ENCODE assay signal across 8 cellular contexts in the genomic region with DNA sequence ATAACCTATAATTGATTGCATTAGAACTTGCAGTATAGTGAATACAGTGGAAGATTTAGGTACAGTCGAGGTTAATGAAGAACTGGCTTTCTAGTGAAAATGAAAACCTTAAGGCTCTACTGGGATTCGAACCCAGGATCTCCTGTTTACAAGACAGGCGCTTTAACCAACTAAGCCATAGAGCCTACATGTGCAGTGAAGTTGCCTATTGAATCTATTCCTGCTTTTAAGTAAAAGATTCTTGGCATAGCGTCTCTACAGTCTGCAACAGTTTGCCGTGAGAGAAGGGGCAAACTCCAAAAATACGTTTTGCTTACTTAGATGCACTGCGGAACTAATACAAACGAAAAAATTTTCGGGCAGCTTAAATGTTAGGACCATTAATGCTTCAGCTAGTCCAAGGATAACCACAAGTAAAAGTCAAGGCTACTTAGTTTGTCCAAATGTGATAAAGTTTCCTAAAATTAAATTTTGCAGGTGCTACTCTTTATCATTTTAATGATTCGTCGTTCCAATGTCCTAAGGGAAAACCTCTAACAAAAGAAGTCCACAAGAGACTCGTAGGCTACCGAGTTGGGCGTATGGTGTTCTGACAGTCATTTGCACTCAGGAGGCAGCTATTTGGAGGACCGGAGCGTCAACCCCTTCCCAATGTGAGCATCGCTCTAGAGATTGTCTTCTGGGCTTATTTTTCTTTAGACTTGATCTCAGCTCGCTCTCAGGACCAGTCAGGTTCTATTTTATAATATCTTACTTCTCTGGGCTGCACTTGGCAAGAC. TPM values are rescaled to one million over a fixed set of nuclear protein-coding genes. Genes with fewer than 3 reads are reported as not detected.
DNase-seq lines count a peak whose midpoint lies in the region; ATAC-seq, FAIRE-seq and TF ChIP-seq lines count a peak whose summit lies in the region.

No MANE protein-coding gene starts in this region.

- SMC1A ChIA-PET in GM12878 (lab: Charles Lee; ENCODE audit: uncharacterized antibody, unreplicated experiment) = no interaction called here

- H3K4me3 ChIP-seq in DOHH2 (ENCODE audit: low read length) = peak overlapping the region; percentile 62
- peak overlapping the region; percentile 48; the same call in 1 of the 2 replicates for H3K4me3 ChIP-seq in GM12878
- peak overlapping the region in 1 of 2 experiments; percentile 82 for H3K4me3 ChIP-seq in mesenchymal stem cell (ENCODE audit: insufficient read depth in 1 of 2, low read depth in 1 of 2, low read length in 2 of 2)

- H4K91ac ChIP-seq in mesenchymal stem cell (ENCODE audit: low read length) = no peak overlapping the region

- H2BK15ac ChIP-seq in mesenchymal stem cell (ENCODE audit: low read depth, poor library complexity, severe bottlenecking) = no peak overlapping the region

- no TSS peak for BruUV-seq in GM12878 (replicated peaks; lab: Mats Ljungman, UMichigan)

- peak overlapping the region; percentile 52 for H2AFZ ChIP-seq in GM12878 (ENCODE audit: control insufficient read depth, low read depth, low read length)
- no peak overlapping the region for H2AFZ ChIP-seq in mesenchymal stem cell (ENCODE audit: low read depth, low read length)

- CTCF ChIA-PET in GM12878 (lab: Yijun Ruan, JAX) = interaction anchor here (1.0 kb wide), 1 partner anchor 482 kb away, joined by 3 read pairs; no protein-coding TSS in a partner anchor

- in situ Hi-C loops in GM12878 (cut with MboI) = no loop called here

- H3K27ac ChIP-seq in DOHH2 (ENCODE audit: low read depth, low read length) (no peak overlapping the region), GM12878 (ENCODE audit: control insufficient read depth, insufficient read depth) (no peak overlapping the region), mesenchymal stem cell (ENCODE audit: low read length, poor library complexity, severe bottlenecking) (no peak overlapping the region)

- no peak overlapping the region for H2BK5ac ChIP-seq in mesenchymal stem cell (ENCODE audit: low read depth, low read length, poor library complexity, severe bottlenecking)

- no peaks in the 10 kb centered on the region for H3K79me1 ChIP-seq in mesenchymal stem cell (replicated peaks; ENCODE audit: low read length, poor library complexity, severe bottlenecking)

- H3K9me3 ChIP-seq in DOHH2 (ENCODE audit: control insufficient read depth, insufficient read depth, low read length) (no peaks in the 10 kb centered on the region), GM12878 (replicated peaks; ENCODE audit: control insufficient read depth, insufficient read depth, low read length) (no peaks in the 10 kb centered on the region), mesenchymal stem cell (ENCODE audit: control insufficient read depth, low read length) (no peaks in the 10 kb centered on the region)

- H3K9me2 ChIP-seq in DOHH2 (replicated peaks; ENCODE audit: control insufficient read depth, low read length) = no peaks in the 10 kb centered on the region

- H2BK12ac ChIP-seq in mesenchymal stem cell (ENCODE audit: low read length in 2 of 2) = no peak overlapping the region

- DNase-seq in HCEC 1CT (peak; percentile 81), NCI-H69 (lab: John Stamatoyannopoulos, UW) (peak; percentile 87), GM12878 (ENCODE audit: low read depth, low spot score) (peak; percentile 76), mesenchymal stem cell (peak; percentile 87), cortex of kidney (lab: John Stamatoyannopoulos, UW) (no peak)

- no peak overlapping the region for H3K14ac ChIP-seq in mesenchymal stem cell (ENCODE audit: low read length in 2 of 2)

- H2AK5ac ChIP-seq in mesenchymal stem cell (ENCODE audit: low read length, severe bottlenecking) = no peak overlapping the region

- RAD21 ChIA-PET in GM12878 (lab: Charles Lee; ENCODE audit: unreplicated experiment) = no interaction called here

- no peak for TF ChIP-seq CTCF in DOHH2 (IDR thresholded peaks at IDR 0.05; ENCODE audit: low read depth, low read length, poor library complexity, severe bottlenecking)
- TF ChIP-seq CTCF in GM12878 (IDR thresholded peaks at IDR 0.05 in 2 of 3, conservative IDR thresholded peaks at IDR 0.05 in 1 of 3; ENCODE audit: control insufficient read depth in 2 of 3, extremely low read depth in 1 of 3, insufficient read depth in 1 of 3, low read depth in 3 of 3, low read length in 3 of 3) = no peak

- ATAC-seq in GM12878 (peak; percentile 87), GM21381 (IDR thresholded peaks at IDR 0.05; ENCODE audit: unreplicated experiment) (no peak), GM18867 (IDR thresholded peaks at IDR 0.05; ENCODE audit: unreplicated experiment) (no peak)

- H2BK120ac ChIP-seq in mesenchymal stem cell (ENCODE audit: low read depth, low read length) = no peak overlapping the region

- FAIRE-seq in GM12878 (lab: Jason Lieb, UNC) = peak; percentile 80

- no peak overlapping the region for H3K18ac ChIP-seq in mesenchymal stem cell (ENCODE audit: low read depth in 1 of 2, low read length in 2 of 2)

- no peak overlapping the region for H3K4ac ChIP-seq in mesenchymal stem cell (ENCODE audit: low read depth in 1 of 2, low read length in 2 of 2)

- no peak overlapping the region for H4K8ac ChIP-seq in mesenchymal stem cell (ENCODE audit: low read length)

- peak overlapping the region; percentile 55 for H3K4me2 ChIP-seq in DOHH2 (ENCODE audit: low read length)
- H3K4me2 ChIP-seq in GM12878 (ENCODE audit: control insufficient read depth, insufficient read depth) = peak overlapping the region; percentile 74
- H3K4me2 ChIP-seq in mesenchymal stem cell (ENCODE audit: low read length, poor library complexity, severe bottlenecking) = peak overlapping the region; percentile 80

- TF ChIP-seq RAD21 in GM12878 (IDR thresholded peaks at IDR 0.05; ENCODE audit: insufficient read depth, low read depth, low read length) = no peak

- no peaks in the 10 kb centered on the region for H3K36me3 ChIP-seq in DOHH2 (ENCODE audit: control insufficient read depth, low read length)
- H3K36me3 ChIP-seq in GM12878 (ENCODE audit: control insufficient read depth in 2 of 2, insufficient read depth in 2 of 2, low read length in 1 of 2) = no peaks in the 10 kb centered on the region
- H3K36me3 ChIP-seq in mesenchymal stem cell (ENCODE audit: control insufficient read depth in 1 of 2, insufficient read depth in 2 of 2, low read depth in 1 of 2, low read length in 2 of 2) = no peaks in the 10 kb centered on the region

- WGBS in GM12878 (ENCODE audit: insufficient coverage, insufficient replicate concordance, low lambda C conversion rate, missing lambda C conversion rate) = 3% methylated on average over 18 of the region's 18 CpGs
- 1% methylated on average over 13 of the region's 18 CpGs for WGBS in mesenchymal stem cell

- H3K9ac ChIP-seq in GM12878 (ENCODE audit: control insufficient read depth, insufficient read depth, low read length) (no peak overlapping the region), mesenchymal stem cell (ENCODE audit: low read length) (peak overlapping the region; percentile 53)

- H3F3A ChIP-seq in DOHH2 (ENCODE audit: control insufficient read depth, insufficient read depth) = no peaks in the 10 kb centered on the region

- H4K20me1 ChIP-seq in DOHH2 (ENCODE audit: control insufficient read depth, insufficient read depth, low read depth, low read length) (no peaks in the 10 kb centered on the region), GM12878 (ENCODE audit: control insufficient read depth, insufficient read depth) (no peaks in the 10 kb centered on the region)

- H3K4me1 ChIP-seq in DOHH2 (ENCODE audit: control insufficient read depth, low read length) = no peaks in the 10 kb centered on the region
- no peaks in the 10 kb centered on the region for H3K4me1 ChIP-seq in GM12878 (ENCODE audit: control insufficient read depth, insufficient read depth, low read length)
- H3K4me1 ChIP-seq in mesenchymal stem cell (ENCODE audit: control insufficient read depth, insufficient read depth, low read depth, low read length) = no peaks in the 10 kb centered on the region

- H3K23ac ChIP-seq in mesenchymal stem cell (ENCODE audit: low read length in 2 of 2) = no peak overlapping the region

- intact Hi-C loops in GM12878 (cut with micrococcal nuclease; ENCODE audit: unreplicated experiment) = no loop called here

- POLR2A ChIA-PET in GM12878 (lab: Charles Lee) = no interaction called here

- peak in 1 of 2 experiments; percentile 48; a peak in 1 of 4 replicates for TF ChIP-seq EP300 in GM12878 (IDR thresholded peaks at IDR 0.05; ENCODE audit: borderline replicate concordance in 1 of 2, control insufficient read depth in 1 of 2, low read depth in 2 of 2, low read length in 2 of 2)

- H3K27me3 ChIP-seq in DOHH2 (ENCODE audit: control insufficient read depth, low read length) = peaks cover 21% of the 10 kb centered on the region
- H3K27me3 ChIP-seq in GM12878 (replicated peaks in 1 of 2; ENCODE audit: control insufficient read depth in 2 of 2, insufficient read depth in 2 of 2, low read length in 1 of 2) = peaks cover 0 to 3% of the 10 kb centered on the region in 2 experiments; a peak in 3 of 4 replicates
- peaks cover 16 to 29% of the 10 kb centered on the region in 2 experiments for H3K27me3 ChIP-seq in mesenchymal stem cell (ENCODE audit: control insufficient read depth in 1 of 2, insufficient read depth in 1 of 2, low read length in 2 of 2)

- no peak for TF ChIP-seq POLR2A in GM12878 (IDR thresholded peaks at IDR 0.05; ENCODE audit: low read depth, low read length)

- H3K79me2 ChIP-seq in DOHH2 (ENCODE audit: control insufficient read depth, low read length) (no peaks in the 10 kb centered on the region), GM12878 (ENCODE audit: control insufficient read depth, insufficient read depth, low read length) (no peaks in the 10 kb centered on the region)

RNA-seq across cellular contexts. Expression of gene ZSCAN23, which starts 31.3 kb away (rescaled TPM):
- total RNA-seq in GM12878 (2013; cell fraction: nucleolus; rRNA removed) = 13.6 and 14.7 TPM in 2 replicates
- total RNA-seq in GM12878 (2014; rRNA removed) (0.90 and 1.3 TPM in 2 replicates), GM12878 (2014; rRNA removed; fragmentation: Illumina TruSeq; extraction: Trizol) (1.3 and 2.3 TPM in 2 replicates), GM12878 (2021) (0.77 and 1.6 TPM in 2 replicates)
- polyA plus RNA-seq in GM12878 (2011; ENCODE audit: low read depth) = 0.26 TPM
- polyA plus RNA-seq in GM12878 (2011; rRNA removed) (1.3 and 1.4 TPM in 2 replicates), GM12878 (2014; fragmentation: Illumina TruSeq; extraction: Trizol) (0.86 and 0.96 TPM in 2 replicates), GM12878 (2014; fragmentation: Nextera tagmentation; extraction: Ambion mirVana) (under 1 TPM; 0.04 to 0.34 TPM), GM12878 (2014; rRNA removed) (1.9 and 2.0 TPM in 2 replicates), GM12878 (2016; fragmentation: Nextera tagmentation; extraction: Ambion mirVana) (under 1 TPM; 0.21 to 0.28 TPM)
- 0.31 and 0.85 TPM in 2 replicates for polyA plus RNA-seq in GM12878 (2011; cell fraction: cytosol; rRNA removed)
- polyA plus RNA-seq in GM12878 (2011; cell fraction: nucleus; rRNA removed) = 1.4 and 1.5 TPM in 2 replicates
- polyA plus RNA-seq in GM12878 (2012) = 0.20 and 0.79 TPM in 2 replicates
- polyA minus RNA-seq in GM12878 (2011; rRNA and poly(A)+ RNA removed) = 2.2 TPM in 2 replicates
- 0.94 and 1.2 TPM in 2 replicates for polyA minus RNA-seq in GM12878 (2011; cell fraction: cytosol; rRNA and poly(A)+ RNA removed)
- polyA minus RNA-seq in GM12878 (2011; cell fraction: nucleus; rRNA and poly(A)+ RNA removed) = 2.4 and 2.7 TPM in 2 replicates
- polyA plus RNA-seq in mesenchymal stem cell (2013, experiment 1 of 2) = 0.64 TPM
- 1.0 TPM for polyA plus RNA-seq in mesenchymal stem cell (2013, experiment 2 of 2)

RNA-seq across cellular contexts. Expression of gene GPX6, which starts 41.0 kb away (rescaled TPM):
- not detected in 2 replicates for total RNA-seq in GM12878 (2013; cell fraction: nucleolus; rRNA removed)
- total RNA-seq in GM12878 (2014; rRNA removed) (not detected in 2 replicates), GM12878 (2014; rRNA removed; fragmentation: Illumina TruSeq; extraction: Trizol) (not detected in 2 replicates), GM12878 (2021) (not detected in 2 replicates)
- not detected for polyA plus RNA-seq in GM12878 (2011; ENCODE audit: low read depth)
- polyA plus RNA-seq in GM12878 (2011; rRNA removed) (not detected in 2 replicates), GM12878 (2014; fragmentation: Illumina TruSeq; extraction: Trizol) (not detected in 2 replicates), GM12878 (2014; fragmentation: Nextera tagmentation; extraction: Ambion mirVana) (not detected), GM12878 (2014; rRNA removed) (not detected in 2 replicates), GM12878 (2016; fragmentation: Nextera tagmentation; extraction: Ambion mirVana) (not detected)
- not detected in 2 replicates for polyA plus RNA-seq in GM12878 (2011; cell fraction: cytosol; rRNA removed)
- polyA plus RNA-seq in GM12878 (2011; cell fraction: nucleus; rRNA removed) = not detected in 2 replicates
- polyA plus RNA-seq in GM12878 (2012) = not detected in 2 replicates
- polyA minus RNA-seq in GM12878 (2011; rRNA and poly(A)+ RNA removed) = not detected in 2 replicates
- not detected in 2 replicates for polyA minus RNA-seq in GM12878 (2011; cell fraction: cytosol; rRNA and poly(A)+ RNA removed)
- not detected in 2 replicates for polyA minus RNA-seq in GM12878 (2011; cell fraction: nucleus; rRNA and poly(A)+ RNA removed)
- polyA plus RNA-seq in mesenchymal stem cell (2013, experiment 1 of 2) = not detected
- not detected for polyA plus RNA-seq in mesenchymal stem cell (2013, experiment 2 of 2)

RNA-seq across cellular contexts. Expression of gene GPX5, which starts 51.1 kb away (rescaled TPM):
- not detected in 2 replicates for total RNA-seq in GM12878 (2013; cell fraction: nucleolus; rRNA removed)
- total RNA-seq in GM12878 (2014; rRNA removed) (not detected in 2 replicates), GM12878 (2014; rRNA removed; fragmentation: Illumina TruSeq; extraction: Trizol) (not detected in 2 replicates), GM12878 (2021) (not detected in 2 replicates)
- not detected for polyA plus RNA-seq in GM12878 (2011; ENCODE audit: low read depth)
- polyA plus RNA-seq in GM12878 (2011; rRNA removed) (not detected in 2 replicates), GM12878 (2014; fragmentation: Illumina TruSeq; extraction: Trizol) (not detected in 2 replicates), GM12878 (2014; fragmentation: Nextera tagmentation; extraction: Ambion mirVana) (not detected), GM12878 (2014; rRNA removed) (not detected in 2 replicates), GM12878 (2016; fragmentation: Nextera tagmentation; extraction: Ambion mirVana) (not detected)
- not detected in 2 replicates for polyA plus RNA-seq in GM12878 (2011; cell fraction: cytosol; rRNA removed)
- polyA plus RNA-seq in GM12878 (2011; cell fraction: nucleus; rRNA removed) = not detected in 2 replicates
- polyA plus RNA-seq in GM12878 (2012) = not detected in 2 replicates
- polyA minus RNA-seq in GM12878 (2011; rRNA and poly(A)+ RNA removed) = not detected in 2 replicates
- not detected in 2 replicates for polyA minus RNA-seq in GM12878 (2011; cell fraction: cytosol; rRNA and poly(A)+ RNA removed)
- not detected in 2 replicates for polyA minus RNA-seq in GM12878 (2011; cell fraction: nucleus; rRNA and poly(A)+ RNA removed)
- not detected for polyA plus RNA-seq in mesenchymal stem cell (2013, experiment 1 of 2)
- not detected for polyA plus RNA-seq in mesenchymal stem cell (2013, experiment 2 of 2)
